In genomic region chr10:110138197-110138812, GRCh38 we compare ENCODE assay signal across 8 cellular contexts.
DNase-seq lines count a peak whose midpoint lies in the region; ATAC-seq and TF ChIP-seq lines count a peak whose summit lies in the region.

No MANE protein-coding gene starts in this region.

- DNase-seq in activated naive CD8-positive, alpha-beta T cell treated with anti-CD3 and anti-CD28 coated beads, Interleukin-2, amount 10 ng/mL, durations not matched to agents 7 days and 5 days: no peak
- no peak for DNase-seq in activated naive CD8-positive, alpha-beta T cell treated with anti-CD3 and anti-CD28 coated beads for 36 hours
- DNase-seq in NCI-H345 (lab: John Stamatoyannopoulos, UW) (peak; percentile 27), amniotic stem cell (lab: John Stamatoyannopoulos, UW) (peak; percentile 1), right cardiac atrium (no peak), smooth muscle cell (lab: John Stamatoyannopoulos, UW; ENCODE audit: unreplicated experiment) (no peak)

- no peak overlapping the region for H3K27ac Mint-ChIP-seq in activated naive CD8-positive, alpha-beta T cell treated with anti-CD3 and anti-CD28 coated beads, Interleukin-2, amount 10 ng/mL, durations not matched to agents 7 days and 5 days
- H3K27ac Mint-ChIP-seq in activated naive CD8-positive, alpha-beta T cell treated with anti-CD3 and anti-CD28 coated beads for 36 hours: no peak overlapping the region

- H3K4me1 ChIP-seq in right cardiac atrium (ENCODE audit: control insufficient read depth, insufficient read depth, low read length): peaks cover 13% of the 10 kb centered on the region
- H3K4me1 ChIP-seq in smooth muscle cell (ENCODE audit: low read depth): no peaks in the 10 kb centered on the region

- no peaks in the 10 kb centered on the region for H3K9me3 Mint-ChIP-seq in activated naive CD8-positive, alpha-beta T cell treated with anti-CD3 and anti-CD28 coated beads, Interleukin-2, amount 10 ng/mL, durations not matched to agents 7 days and 5 days
- H3K9me3 Mint-ChIP-seq in activated naive CD8-positive, alpha-beta T cell treated with anti-CD3 and anti-CD28 coated beads for 36 hours: no peaks in the 10 kb centered on the region

- no peaks in the 10 kb centered on the region for H4K20me1 ChIP-seq in smooth muscle cell (ENCODE audit: low read depth)

- peaks cover under 1% of the 10 kb centered on the region for H3K36me3 Mint-ChIP-seq in activated naive CD8-positive, alpha-beta T cell treated with anti-CD3 and anti-CD28 coated beads, Interleukin-2, amount 10 ng/mL, durations not matched to agents 7 days and 5 days
- H3K36me3 Mint-ChIP-seq in activated naive CD8-positive, alpha-beta T cell treated with anti-CD3 and anti-CD28 coated beads for 36 hours: no peaks in the 10 kb centered on the region

- no peaks in the 10 kb centered on the region for H3K79me2 ChIP-seq in smooth muscle cell (ENCODE audit: low read depth)

- H3F3A ChIP-seq in smooth muscle cell (ENCODE audit: low read depth): no peaks in the 10 kb centered on the region

- no peak overlapping the region for H3K27ac ChIP-seq in right cardiac atrium (ENCODE audit: low read length)
- no peak overlapping the region for H3K27ac ChIP-seq in smooth muscle cell (ENCODE audit: low read depth)

- WGBS in right cardiac atrium: 64% methylated on average over 5 of the region's 5 CpGs
- WGBS in smooth muscle cell (ENCODE audit: low lambda C conversion rate): 73% methylated on average over 5 of the region's 5 CpGs

- peaks cover 4% of the 10 kb centered on the region for H3K27me3 Mint-ChIP-seq in activated naive CD8-positive, alpha-beta T cell treated with anti-CD3 and anti-CD28 coated beads, Interleukin-2, amount 10 ng/mL, durations not matched to agents 7 days and 5 days
- no peaks in the 10 kb centered on the region for H3K27me3 Mint-ChIP-seq in activated naive CD8-positive, alpha-beta T cell treated with anti-CD3 and anti-CD28 coated beads for 36 hours

- H3K9ac ChIP-seq in smooth muscle cell (ENCODE audit: low read depth): no peak overlapping the region

- intact Hi-C loops in right cardiac atrium (cut with DNase I): loop anchor here in 3 of 4 donors (2.0 to 10.0 kb wide), 7 partner anchors 69 to 254 kb away; partner anchors contain the start of gene MXI1 (in 1 of the 3)

- H3K36me3 ChIP-seq in smooth muscle cell (ENCODE audit: low read depth): peaks cover 3% of the 10 kb centered on the region

- POLR2A ChIA-PET in activated naive CD8-positive, alpha-beta T cell treated with anti-CD3 and anti-CD28 coated beads, Interleukin-2, amount 10 ng/mL, durations not matched to agents 7 days and 5 days (lab: Charles Lee): interaction anchor here (0.8 to 1.0 kb wide), 2 partner anchors 71 to 128 kb away, joined by 3 to 4 read pairs; no protein-coding TSS in a partner anchor

- no peak overlapping the region for H2AFZ ChIP-seq in smooth muscle cell (ENCODE audit: low read depth)

- H3K27me3 ChIP-seq in right cardiac atrium (ENCODE audit: control insufficient read depth, insufficient read depth) (no peaks in the 10 kb centered on the region), smooth muscle cell (ENCODE audit: low read depth) (no peaks in the 10 kb centered on the region)

- peaks cover 31% of the 10 kb centered on the region for H3K4me1 Mint-ChIP-seq in activated naive CD8-positive, alpha-beta T cell treated with anti-CD3 and anti-CD28 coated beads, Interleukin-2, amount 10 ng/mL, durations not matched to agents 7 days and 5 days
- peaks cover 40% of the 10 kb centered on the region for H3K4me1 Mint-ChIP-seq in activated naive CD8-positive, alpha-beta T cell treated with anti-CD3 and anti-CD28 coated beads for 36 hours

- H3K4me3 Mint-ChIP-seq in activated naive CD8-positive, alpha-beta T cell treated with anti-CD3 and anti-CD28 coated beads, Interleukin-2, amount 10 ng/mL, durations not matched to agents 7 days and 5 days: no peak overlapping the region
- H3K4me3 Mint-ChIP-seq in activated naive CD8-positive, alpha-beta T cell treated with anti-CD3 and anti-CD28 coated beads for 36 hours: no peak overlapping the region

- H3K4me2 ChIP-seq in smooth muscle cell: no peak overlapping the region

- TF ChIP-seq CTCF in smooth muscle cell (IDR thresholded peaks at IDR 0.05; ENCODE audit: borderline replicate concordance, insufficient read depth, poor library complexity, severe bottlenecking): peak; percentile 57

- no peaks in the 10 kb centered on the region for H3K9me3 ChIP-seq in right cardiac atrium (ENCODE audit: control insufficient read depth, low read length)
- no peaks in the 10 kb centered on the region for H3K9me3 ChIP-seq in smooth muscle cell (replicated peaks; ENCODE audit: low read depth)

- ATAC-seq in activated naive CD8-positive, alpha-beta T cell treated with anti-CD3 and anti-CD28 coated beads, Interleukin-2, amount 10 ng/mL, durations not matched to agents 7 days and 5 days (ENCODE audit: low read depth): peak; percentile 48
- ATAC-seq in HG02884 (IDR thresholded peaks at IDR 0.05; ENCODE audit: unreplicated experiment) (peak; percentile 44), right cardiac atrium (peak; percentile 47 to 58), HG03565 (IDR thresholded peaks at IDR 0.05; ENCODE audit: unreplicated experiment) (no peak)

- H3K4me3 ChIP-seq in right cardiac atrium (ENCODE audit: low read length): no peak overlapping the region
- no peak overlapping the region for H3K4me3 ChIP-seq in smooth muscle cell

Comparison
In these comparisons a context has a peak if more than half of its experiments do, and no peak if none do; other contexts are left out.
1. DNase-seq: peak in NCI-H345 (single experiment) and amniotic stem cell (single experiment); none in activated naive CD8-positive, alpha-beta T cell treated with anti-CD3 and anti-CD28 coated beads, Interleukin-2, amount 10 ng/mL, durations not matched to agents 7 days and 5 days (single experiment), activated naive CD8-positive, alpha-beta T cell treated with anti-CD3 and anti-CD28 coated beads for 36 hours (single experiment), right cardiac atrium (0 of 3) and smooth muscle cell (single experiment).